10 cellular contexts compared by ENCODE assay signal in the genomic region with DNA sequence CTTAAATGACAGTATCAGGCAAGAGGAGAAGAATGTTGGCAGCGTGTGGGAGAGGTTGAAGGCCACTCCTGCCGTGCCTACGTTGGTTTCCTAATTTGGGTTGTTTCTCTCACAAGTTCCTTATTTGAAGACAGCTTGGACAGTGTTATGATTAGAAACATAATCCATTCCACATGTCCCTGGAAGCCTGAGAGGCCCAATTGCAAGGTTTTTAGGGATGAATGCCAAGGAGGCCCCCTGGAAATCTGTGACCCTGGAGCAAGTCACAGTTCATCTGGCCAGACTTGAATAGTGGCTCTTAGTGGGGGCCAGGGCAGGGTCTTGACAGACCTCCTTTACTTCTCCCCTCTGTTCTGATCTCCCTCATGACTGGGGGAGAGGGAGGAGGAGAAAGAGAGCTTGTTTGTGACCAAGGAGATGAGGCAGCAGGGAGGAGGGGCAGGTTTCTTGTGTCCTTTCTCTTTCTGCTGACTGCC.
DNase-seq lines count a peak whose midpoint lies in the region; ATAC-seq and TF ChIP-seq lines count a peak whose summit lies in the region.
"Had no signal": no experiment of that assay in that cellular context is flagged by ENCODE, and none has a peak within 500 bp of the region (broad histone marks: within the 10 kb centered on the region; RNA-seq: fewer than 3 reads in every experiment).

No MANE protein-coding gene starts in this region.

- H3K4me1 ChIP-seq in hepatocyte (ENCODE audit: insufficient read depth) (peaks cover 4% of the 10 kb centered on the region), spleen (peaks cover 9 to 45% (median 27%) of the 10 kb centered on the region in 6 donors), GM23338 (ENCODE audit: insufficient read depth) (no peaks in the 10 kb centered on the region), H9 (ENCODE audit: insufficient read depth, low read length) (no peaks in the 10 kb centered on the region)

- H3K79me2 ChIP-seq in hepatocyte (no peaks in the 10 kb centered on the region), GM23338 (replicated peaks; ENCODE audit: insufficient read depth) (no peaks in the 10 kb centered on the region), H9 (ENCODE audit: insufficient read depth, low read length) (no peaks in the 10 kb centered on the region)

- H3K23me2 ChIP-seq in H9 (ENCODE audit: insufficient read length, low read depth, low read length, poor library complexity, severe bottlenecking): no peaks in the 10 kb centered on the region

- intact Hi-C loops in spleen (cut with DNase I; ENCODE audit: low total_unique reads): no loop called here

- H3K4me3 Mint-ChIP-seq in GM23338: no peak overlapping the region
- H3K4me3 Mint-ChIP-seq in H9: no peak overlapping the region

- H3K14ac ChIP-seq in H9 (ENCODE audit: insufficient read depth, low read length): no peak overlapping the region

- no peaks in the 10 kb centered on the region for H3F3A ChIP-seq in GM23338 (replicated peaks; ENCODE audit: low read depth)

- H4K5ac ChIP-seq in H9 (ENCODE audit: insufficient read length, low read depth, low read length): no peak overlapping the region

- DNase-seq in GM04504 (ENCODE audit: low read depth) (peak; percentile 44), amniotic stem cell (lab: John Stamatoyannopoulos, UW) (peak; percentile 46), hepatocyte (ENCODE audit: low spot score) (no peak), spleen (no peak), GM23338 (ENCODE audit: low spot score) (no peak), glomerular visceral epithelial cell (ENCODE audit: extremely low spot score) (no peak), H9 (no peak)
- no peak for DNase-seq in activated CD4-positive, alpha-beta T cell treated with anti-CD3 and anti-CD28 coated beads for 1 hour
- DNase-seq: GF-D8, NCI-H748 treated with DMSO at 0.1 percent for 48 hours had no signal

- H3K27ac Mint-ChIP-seq in GM23338 (no peak overlapping the region), H9 (no peak overlapping the region)

- H3K27me3 Mint-ChIP-seq in GM23338 (ENCODE audit: insufficient read depth, low read depth, poor library complexity) (no peaks in the 10 kb centered on the region), H9 (ENCODE audit: low read depth) (no peaks in the 10 kb centered on the region)

- no peaks in the 10 kb centered on the region for H3K36me3 ChIP-seq in hepatocyte (replicated peaks; ENCODE audit: insufficient read depth, low read depth)
- no peaks in the 10 kb centered on the region for H3K36me3 ChIP-seq in spleen
- H3K36me3 ChIP-seq in GM23338 (ENCODE audit: insufficient read depth): no peaks in the 10 kb centered on the region

- no peaks in the 10 kb centered on the region for H3K9me3 ChIP-seq in hepatocyte (ENCODE audit: low read depth)
- H3K9me3 ChIP-seq in spleen: no peaks in the 10 kb centered on the region
- H3K9me3 ChIP-seq in H9 (ENCODE audit: control insufficient read depth, low read depth, low read length): no peaks in the 10 kb centered on the region

- no peak overlapping the region for H2AK5ac ChIP-seq in H9 (ENCODE audit: insufficient read length, low read length)

- no peak overlapping the region for H2BK15ac ChIP-seq in H9 (ENCODE audit: low read depth, low read length)

- no peak overlapping the region for H3K23ac ChIP-seq in H9 (ENCODE audit: insufficient read length, low read depth, low read length)

- H3T11ph ChIP-seq in H9 (ENCODE audit: low read length): no peak overlapping the region

- H4K20me1 ChIP-seq in hepatocyte (ENCODE audit: insufficient read depth, poor library complexity, severe bottlenecking): no peaks in the 10 kb centered on the region
- no peaks in the 10 kb centered on the region for H4K20me1 ChIP-seq in GM23338 (replicated peaks; ENCODE audit: insufficient read depth)
- H4K20me1 ChIP-seq in H9 (ENCODE audit: control insufficient read depth, insufficient read depth, insufficient read length): no peaks in the 10 kb centered on the region

- no peak overlapping the region for H3K4ac ChIP-seq in H9 (ENCODE audit: low read depth, low read length)

- ATAC-seq in GM23338: no peak

- no peak overlapping the region for H3K4me2 ChIP-seq in hepatocyte
- H3K4me2 ChIP-seq in GM23338: no peak overlapping the region
- H3K4me2 ChIP-seq in H9 (ENCODE audit: insufficient read depth, insufficient read length, low read length): no peak overlapping the region

- no peak overlapping the region for H3K56ac ChIP-seq in H9 (ENCODE audit: insufficient read length, low read depth, low read length)

- H3K18ac ChIP-seq in H9 (ENCODE audit: insufficient read length, low read depth, low read length): no peak overlapping the region

- H2BK5ac ChIP-seq in H9 (ENCODE audit: insufficient read length, low read length): no peak overlapping the region

- H4K8ac ChIP-seq in H9 (replicated peaks; ENCODE audit: insufficient read length, low read depth, low read length): no peak overlapping the region

- no peak overlapping the region for H3K9ac ChIP-seq in H9 (ENCODE audit: extremely low read depth, insufficient read length, low read length)

- H3K4me3 ChIP-seq in hepatocyte (no peak overlapping the region), spleen (no peak overlapping the region), GM23338 (no peak overlapping the region)

- no peak for TF ChIP-seq CTCF in hepatocyte (IDR thresholded peaks at IDR 0.05; ENCODE audit: poor library complexity)
- TF ChIP-seq CTCF in spleen (IDR thresholded peaks at IDR 0.05 in 8 of 11, conservative IDR thresholded peaks at IDR 0.05 in 3 of 11): no peak
- no peak for TF ChIP-seq CTCF in GM23338 (conservative IDR thresholded peaks at IDR 0.05; ENCODE audit: low read depth in 2 of 2)
- no peak for TF ChIP-seq CTCF in H9 (conservative IDR thresholded peaks at IDR 0.05)

- no peak for TF ChIP-seq POLR2A in spleen (IDR thresholded peaks at IDR 0.05)

- H3K79me1 ChIP-seq in H9 (ENCODE audit: insufficient read depth, low read depth, low read length, poor library complexity, severe bottlenecking): no peaks in the 10 kb centered on the region

- no peaks in the 10 kb centered on the region for H3K36me3 Mint-ChIP-seq in GM23338 (ENCODE audit: low read depth)
- no peaks in the 10 kb centered on the region for H3K36me3 Mint-ChIP-seq in H9 (ENCODE audit: insufficient read depth in 1 of 3, low read depth in 3 of 3)

- H4K91ac ChIP-seq in H9 (ENCODE audit: insufficient read length, low read depth, low read length): no peak overlapping the region

- H3K9me2 ChIP-seq in hepatocyte (replicated peaks; ENCODE audit: insufficient read depth): no peaks in the 10 kb centered on the region
- H3K9me2 ChIP-seq in GM23338 (ENCODE audit: insufficient read depth): peaks cover 3% of the 10 kb centered on the region; the same call in 1 of the 2 replicates

- no peak overlapping the region for H2BK20ac ChIP-seq in H9 (ENCODE audit: low read depth, low read length, poor library complexity, severe bottlenecking)

- no peak overlapping the region for H2BK120ac ChIP-seq in H9 (ENCODE audit: low read depth, low read length, poor library complexity, severe bottlenecking)

- H3K4me1 Mint-ChIP-seq in GM23338 (peaks cover 6% of the 10 kb centered on the region), H9 (peaks cover 4 to 9% of the 10 kb centered on the region in 2 experiments; a peak in 3 of 4 replicates)

- 52% methylated on average over 3 of the region's 3 CpGs for WGBS in hepatocyte (ENCODE audit: low lambda C conversion rate, missing lambda C conversion rate)
- 18 to 34% (median 32%) methylated on average over 3 of the region's 3 CpGs for WGBS in spleen, 5 donors
- no CpG with 5 or more reads among the region's 3 CpGs for WGBS in H9 (ENCODE audit: extremely low coverage, insufficient read length, low lambda C conversion rate)

- H3K9me3 Mint-ChIP-seq in GM23338: no peaks in the 10 kb centered on the region
- H3K9me3 Mint-ChIP-seq in H9: no peaks in the 10 kb centered on the region

- H3K27me3 ChIP-seq in hepatocyte: no peaks in the 10 kb centered on the region
- no peaks in the 10 kb centered on the region for H3K27me3 ChIP-seq in spleen (replicated peaks in 1 of 7)
- no peaks in the 10 kb centered on the region for H3K27me3 ChIP-seq in GM23338 (ENCODE audit: insufficient read depth)
- H3K27me3 ChIP-seq in H9 (ENCODE audit: insufficient read depth, low read length): no peaks in the 10 kb centered on the region

- H2BK12ac ChIP-seq in H9 (ENCODE audit: insufficient read length, low read depth, low read length): no peak overlapping the region

- H2AFZ ChIP-seq in hepatocyte (peak overlapping the region; percentile 14), GM23338 (no peak overlapping the region), H9 (ENCODE audit: low read length) (no peak overlapping the region)

- H3K27ac ChIP-seq in hepatocyte (peak overlapping the region; percentile 39), spleen (peak overlapping the region in 6 of 8 donors; percentile 35 to 74 (median 61)), GM23338 (ENCODE audit: low read depth) (no peak overlapping the region), H9 (ENCODE audit: insufficient read length, low read depth, low read length) (no peak overlapping the region)

TF ChIP-seq in GM23338, 12 proteins besides CTCF, POLR2A, EP300 and RAD21 (continues in another document):
- TF ChIP-seq POLR2AphosphoS5 (IDR thresholded peaks at IDR 0.05; ENCODE audit: low read depth): no peak
- TF ChIP-seq NANOG (IDR thresholded peaks at IDR 0.05; ENCODE audit: borderline replicate concordance): no peak
- TF ChIP-seq CREB1 (CRISPR knock-in tag; IDR thresholded peaks at IDR 0.05; ENCODE audit: low read depth): no peak

Comparison
In these comparisons a context has a peak if more than half of its experiments do, and no peak if none do; other contexts are left out.
1. DNase-seq: peak in GM04504 (single experiment) and amniotic stem cell (single experiment); none in hepatocyte (single experiment), spleen (single experiment), GM23338 (single experiment), glomerular visceral epithelial cell (single experiment), activated CD4-positive, alpha-beta T cell treated with anti-CD3 and anti-CD28 coated beads for 1 hour (single experiment) and H9 (single experiment).
2. H3K27ac ChIP-seq: peak in hepatocyte (single experiment) and spleen (6 of 8); none in GM23338 (single experiment) and H9 (single experiment).